Comparison of ENCODE assay signal across 1 cellular context in the genomic region with DNA sequence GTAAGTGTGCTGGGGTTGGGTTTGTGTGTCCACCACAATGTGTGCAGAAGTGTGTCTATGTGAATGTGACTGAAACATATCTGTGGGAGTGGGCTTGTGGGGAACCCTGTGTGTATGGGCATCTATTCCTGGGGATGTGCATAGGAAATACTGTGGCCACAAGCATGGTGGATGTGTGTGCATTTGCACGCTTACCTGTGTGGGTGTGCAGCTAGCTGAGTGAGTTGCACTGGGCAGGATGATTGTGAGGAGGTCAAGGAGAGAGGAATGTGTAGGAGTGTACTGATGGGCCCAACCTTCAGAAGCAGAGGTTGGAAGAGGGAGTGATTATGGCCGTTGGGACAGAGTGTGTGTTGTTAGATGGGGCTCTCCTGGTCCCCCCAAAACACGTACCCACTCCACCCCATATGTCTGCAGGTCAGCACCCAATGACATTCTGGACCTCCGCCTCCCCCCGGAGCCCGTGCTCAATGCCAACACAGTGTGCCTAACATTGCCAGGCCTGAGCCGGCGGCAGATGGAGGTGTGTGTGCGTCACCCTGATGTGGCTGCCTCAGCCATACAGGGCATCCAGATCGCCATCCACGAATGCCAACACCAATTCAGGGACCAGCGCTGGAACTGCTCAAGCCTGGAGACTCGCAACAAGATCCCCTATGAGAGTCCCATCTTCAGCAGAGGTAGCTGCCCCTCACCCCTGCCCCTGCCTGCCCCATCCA.
TF ChIP-seq lines count a peak whose summit lies in the region.

No MANE protein-coding gene starts in this region.

TF ChIP-seq in GM23338, 12 proteins besides CTCF, POLR2A, EP300 and RAD21:
- TF ChIP-seq, protein P1, sequence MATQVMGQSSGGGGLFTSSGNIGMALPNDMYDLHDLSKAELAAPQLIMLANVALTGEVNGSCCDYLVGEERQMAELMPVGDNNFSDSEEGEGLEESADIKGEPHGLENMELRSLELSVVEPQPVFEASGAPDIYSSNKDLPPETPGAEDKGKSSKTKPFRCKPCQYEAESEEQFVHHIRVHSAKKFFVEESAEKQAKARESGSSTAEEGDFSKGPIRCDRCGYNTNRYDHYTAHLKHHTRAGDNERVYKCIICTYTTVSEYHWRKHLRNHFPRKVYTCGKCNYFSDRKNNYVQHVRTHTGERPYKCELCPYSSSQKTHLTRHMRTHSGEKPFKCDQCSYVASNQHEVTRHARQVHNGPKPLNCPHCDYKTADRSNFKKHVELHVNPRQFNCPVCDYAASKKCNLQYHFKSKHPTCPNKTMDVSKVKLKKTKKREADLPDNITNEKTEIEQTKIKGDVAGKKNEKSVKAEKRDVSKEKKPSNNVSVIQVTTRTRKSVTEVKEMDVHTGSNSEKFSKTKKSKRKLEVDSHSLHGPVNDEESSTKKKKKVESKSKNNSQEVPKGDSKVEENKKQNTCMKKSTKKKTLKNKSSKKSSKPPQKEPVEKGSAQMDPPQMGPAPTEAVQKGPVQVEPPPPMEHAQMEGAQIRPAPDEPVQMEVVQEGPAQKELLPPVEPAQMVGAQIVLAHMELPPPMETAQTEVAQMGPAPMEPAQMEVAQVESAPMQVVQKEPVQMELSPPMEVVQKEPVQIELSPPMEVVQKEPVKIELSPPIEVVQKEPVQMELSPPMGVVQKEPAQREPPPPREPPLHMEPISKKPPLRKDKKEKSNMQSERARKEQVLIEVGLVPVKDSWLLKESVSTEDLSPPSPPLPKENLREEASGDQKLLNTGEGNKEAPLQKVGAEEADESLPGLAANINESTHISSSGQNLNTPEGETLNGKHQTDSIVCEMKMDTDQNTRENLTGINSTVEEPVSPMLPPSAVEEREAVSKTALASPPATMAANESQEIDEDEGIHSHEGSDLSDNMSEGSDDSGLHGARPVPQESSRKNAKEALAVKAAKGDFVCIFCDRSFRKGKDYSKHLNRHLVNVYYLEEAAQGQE (IDR thresholded peaks at IDR 0.05; ENCODE audit: unreplicated experiment), result no peak
- peak; percentile 69 for TF ChIP-seq EZH2 (IDR thresholded peaks at IDR 0.05; ENCODE audit: low read depth, unreplicated experiment)
TF ChIP-seq in GM23338: peak in this region for 1.
